ENCODE assay signal across 8 cellular contexts in genomic region chr5:96934291-96934694, GRCh38. TPM values are rescaled to one million over a fixed set of nuclear protein-coding genes. Genes with fewer than 3 reads are reported as not detected.
DNase-seq lines count a peak whose midpoint lies in the region; ATAC-seq and TF ChIP-seq lines count a peak whose summit lies in the region.

No MANE protein-coding gene starts in this region.

- H3K9me3 Mint-ChIP-seq in CD8-positive, alpha-beta T cell, result no peaks in the 10 kb centered on the region

- H3K4me3 ChIP-seq in CD8-positive, alpha-beta T cell (ENCODE audit: low read depth, low read length), result peak overlapping the region; percentile 96
- peak overlapping the region; percentile 99 for H3K4me3 ChIP-seq in WERI-Rb-1 (ENCODE audit: low read depth, low read length)
- H3K4me3 ChIP-seq in skeletal muscle satellite cell (ENCODE audit: low read length), result peak overlapping the region; percentile 98

- H3K4me1 Mint-ChIP-seq in CD8-positive, alpha-beta T cell (ENCODE audit: low read depth), result peaks cover 68% of the 10 kb centered on the region

- peak overlapping the region; percentile 96 for H3K27ac Mint-ChIP-seq in CD8-positive, alpha-beta T cell

- no peak for TF ChIP-seq CTCF in CD8-positive, alpha-beta T cell (IDR thresholded peaks at IDR 0.05)
- no peak for TF ChIP-seq CTCF in WERI-Rb-1 (IDR thresholded peaks at IDR 0.05; ENCODE audit: low read depth, low read length)

- no peaks in the 10 kb centered on the region for H3K27me3 ChIP-seq in CD8-positive, alpha-beta T cell (ENCODE audit: insufficient read depth, low read length)
- H3K27me3 ChIP-seq in WERI-Rb-1 (ENCODE audit: insufficient read depth, low read depth, severe bottlenecking), result no peaks in the 10 kb centered on the region
- no peaks in the 10 kb centered on the region for H3K27me3 ChIP-seq in skeletal muscle satellite cell (ENCODE audit: control insufficient read depth, insufficient read depth, low read length)

- POLR2A ChIA-PET in CD8-positive, alpha-beta T cell (lab: Charles Lee), result interaction anchor here (0.9 to 2.8 kb wide), 7 partner anchors 11 to 126 kb away, joined by 3 to 11 read pairs (median 5); partner anchors contain the start of genes ERAP1 and ERAP2
- POLR2A ChIA-PET in HEK293T (lab: Yijun Ruan, JAX), result interaction anchor here (1.1 to 1.2 kb wide), 2 partner anchors 50 to 126 kb away, joined by 4 read pairs; no protein-coding TSS in a partner anchor

- H3K9me3 ChIP-seq in CD8-positive, alpha-beta T cell (ENCODE audit: low read length), result no peaks in the 10 kb centered on the region
- H3K9me3 ChIP-seq in WERI-Rb-1 (ENCODE audit: severe bottlenecking), result no peaks in the 10 kb centered on the region
- H3K9me3 ChIP-seq in skeletal muscle satellite cell (replicated peaks; ENCODE audit: low read length), result no peaks in the 10 kb centered on the region

- peaks cover 56% of the 10 kb centered on the region for H3K4me1 ChIP-seq in CD8-positive, alpha-beta T cell (ENCODE audit: insufficient read depth, low read length)
- peaks cover 21% of the 10 kb centered on the region for H3K4me1 ChIP-seq in skeletal muscle satellite cell (ENCODE audit: control insufficient read depth, insufficient read depth, low read length)

- H3K27ac ChIP-seq in CD8-positive, alpha-beta T cell (ENCODE audit: low read depth, low read length), result peak overlapping the region; percentile 89
- peak overlapping the region; percentile 95 for H3K27ac ChIP-seq in WERI-Rb-1

- CTCF ChIA-PET in CD8-positive, alpha-beta T cell (lab: Charles Lee), result interaction anchor here (1.1 to 2.3 kb wide), 3 partner anchors 10 to 227 kb away, joined by 4 to 8 read pairs (median 4); no protein-coding TSS in a partner anchor
- CTCF ChIA-PET in HEK293T (lab: Yijun Ruan, JAX), result interaction anchor here (1.3 kb wide), 1 partner anchor 63 kb away, joined by 6 read pairs; no protein-coding TSS in a partner anchor

- peak overlapping the region; percentile 100 for H3K4me2 ChIP-seq in skeletal muscle satellite cell (ENCODE audit: low read length)

- intact Hi-C loops in CD8-positive, alpha-beta T cell (cut with DNase I, micrococcal nuclease), result loop anchor here (1.0 to 10.0 kb wide), 8 partner anchors 10 to 1838 kb away; partner anchors contain the start of genes CAST (in 1 of the 2), ERAP2 (in 1 of the 2), RFESD (in 1 of the 2) and RGMB (in 1 of the 2)

- no peaks in the 10 kb centered on the region for H3K27me3 Mint-ChIP-seq in CD8-positive, alpha-beta T cell (ENCODE audit: low read depth)

- no peak for ATAC-seq in CD8-positive, alpha-beta T cell
- ATAC-seq in HG03095 (IDR thresholded peaks at IDR 0.05; ENCODE audit: unreplicated experiment) (no peak), HG03159 (IDR thresholded peaks at IDR 0.05; ENCODE audit: unreplicated experiment) (no peak)

- H3K36me3 Mint-ChIP-seq in CD8-positive, alpha-beta T cell, result peaks cover 32% of the 10 kb centered on the region

- H3K9ac ChIP-seq in skeletal muscle satellite cell (ENCODE audit: low read depth, low read length), result peak overlapping the region; percentile 89

- no peak for DNase-seq in CD8-positive, alpha-beta T cell
- DNase-seq in HEK293T (ENCODE audit: extremely low spot score) (no peak), WERI-Rb-1 (no peak), glomerular visceral epithelial cell (ENCODE audit: extremely low spot score) (peak; percentile 47), DMS 273 (lab: John Stamatoyannopoulos, UW; ENCODE audit: unreplicated experiment) (no peak)

- peak overlapping the region; percentile 89 for H3K4me3 Mint-ChIP-seq in CD8-positive, alpha-beta T cell

- no peaks in the 10 kb centered on the region for H3K36me3 ChIP-seq in CD8-positive, alpha-beta T cell (ENCODE audit: insufficient read depth, low read length)
- no peaks in the 10 kb centered on the region for H3K36me3 ChIP-seq in WERI-Rb-1
- H3K36me3 ChIP-seq in skeletal muscle satellite cell (ENCODE audit: insufficient read depth, low read length), result no peaks in the 10 kb centered on the region

TF ChIP-seq in HEK293T, 16 proteins besides CTCF, POLR2A, EP300 and RAD21:
- TF ChIP-seq ELF4 (IDR thresholded peaks at IDR 0.05), result peak; percentile 45; the same call in 1 of the 2 replicates
- no peak for TF ChIP-seq SP1 (IDR thresholded peaks at IDR 0.05)

RNA-seq across cellular contexts. Expression of gene LNPEP, which starts 1.6 kb away (rescaled TPM):
- total RNA-seq in CD8-positive, alpha-beta T cell, result 10 to 100 TPM; 49.5 to 49.6 TPM
- 28.4 and 30.7 TPM in 2 replicates for total RNA-seq in skeletal muscle satellite cell (2012; rRNA removed)

RNA-seq across cellular contexts. Expression of gene ERAP2, which starts 58.0 kb away (rescaled TPM):
- 10 to 100 TPM; 46.5 to 49.9 TPM for total RNA-seq in CD8-positive, alpha-beta T cell
- total RNA-seq in skeletal muscle satellite cell (2012; rRNA removed), result 20.5 and 37.8 TPM in 2 replicates
